8 cellular contexts compared by ENCODE assay signal in the genomic region with DNA sequence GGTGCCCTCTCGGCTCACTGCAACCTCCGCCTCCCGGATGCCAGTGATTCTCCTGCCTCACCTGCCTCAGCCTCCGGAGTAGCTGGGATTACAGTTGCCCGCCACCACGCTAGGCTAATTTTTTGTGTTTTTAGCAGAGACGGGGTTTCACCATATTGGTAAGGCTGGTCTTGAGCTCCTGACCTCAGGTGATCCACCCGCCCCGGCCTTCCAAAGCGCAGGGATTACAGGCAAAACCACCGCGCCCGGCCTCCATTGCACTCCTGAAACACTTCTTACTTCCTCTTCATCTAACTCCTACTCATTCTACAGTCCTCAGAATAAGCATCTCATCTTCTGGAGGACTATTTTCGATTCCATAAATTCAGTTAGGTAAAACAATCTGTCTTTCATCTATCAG. TPM values are rescaled to one million over a fixed set of nuclear protein-coding genes. Genes with fewer than 3 reads are reported as not detected.
A peak's percentile ranks its signal among the peaks of the same experiment; 100 is the strongest.
DNase-seq lines count a peak whose midpoint lies in the region; ATAC-seq, FAIRE-seq and TF ChIP-seq lines count a peak whose summit lies in the region.
"Not testable (repeated sequence)": the region's sequence is repeated elsewhere in the genome, so short reads cannot be mapped to it uniquely, and the experiment has no call there.

No MANE protein-coding gene starts in this region.

- CTCF ChIA-PET in Caco-2 (lab: Charles Lee); endothelial cell of umbilical vein (lab: Charles Lee): not testable (repeated sequence)

- not testable (repeated sequence) for H3K9ac ChIP-seq in endothelial cell of umbilical vein (replicated peaks; ENCODE audit: extremely low read depth, insufficient read depth, low read length); parathyroid adenoma

- intact Hi-C loops in Caco-2 (cut with micrococcal nuclease; ENCODE audit: unreplicated experiment): not testable (repeated sequence)
- intact Hi-C loops in endothelial cell of umbilical vein (cut with micrococcal nuclease): loop anchor here (5.0 kb wide), 1 partner anchor 51 kb away; no protein-coding TSS in a partner anchor

- 55 to 56% methylated on average over 14 of the region's 14 CpGs for WGBS in tibial nerve, 2 donors

- H3K4me1 Mint-ChIP-seq in Caco-2 (ENCODE audit: low read depth, unreplicated experiment): peaks cover 22% of the 10 kb centered on the region
- peaks cover 32% of the 10 kb centered on the region for H3K4me1 Mint-ChIP-seq in T-helper 17 cell
- peaks cover 35% of the 10 kb centered on the region for H3K4me1 Mint-ChIP-seq in activated naive CD8-positive, alpha-beta T cell treated with anti-CD3 and anti-CD28 coated beads, Interleukin-2, amount 50 U/mL, for 24 hours

- H3K27ac ChIP-seq in endothelial cell of umbilical vein (ENCODE audit: insufficient read depth, low read depth, low read length); parathyroid adenoma; tibial nerve: not testable (repeated sequence)

- not testable (repeated sequence) for FAIRE-seq in endothelial cell of umbilical vein (lab: Jason Lieb, UNC)

- not testable (repeated sequence) for TF ChIP-seq POLR2A in endothelial cell of umbilical vein (IDR thresholded peaks at IDR 0.05; ENCODE audit: low read depth, low read length); tibial nerve (IDR thresholded peaks at IDR 0.05)

- H3K79me2 ChIP-seq in endothelial cell of umbilical vein (ENCODE audit: control insufficient read depth, insufficient read depth, low read length) (peaks cover 66% of the 10 kb centered on the region), parathyroid adenoma (peaks cover 33% of the 10 kb centered on the region)

- not testable (repeated sequence) for H3K4me1 ChIP-seq in Caco-2; endothelial cell of umbilical vein (ENCODE audit: control insufficient read depth, extremely low read depth, insufficient read depth, low read length); parathyroid adenoma
- H3K4me1 ChIP-seq in tibial nerve: peaks cover 0 to 30% (median 12%) of the 10 kb centered on the region in 4 donors

- not testable (repeated sequence) for H2AFZ ChIP-seq in endothelial cell of umbilical vein (ENCODE audit: low read depth, low read length); parathyroid adenoma

- peak overlapping the region; percentile 66 for H3K4me3 ChIP-seq in Caco-2 (ENCODE audit: low read depth, low read length)
- H3K4me3 ChIP-seq in Jurkat, Clone E6-1 (ENCODE audit: low read length): peak overlapping the region; percentile 63
- peak overlapping the region in 1 of 3 experiments; percentile 94 for H3K4me3 ChIP-seq in endothelial cell of umbilical vein (replicated peaks in 1 of 3; ENCODE audit: insufficient read depth in 1 of 3, low read depth in 1 of 3, low read length in 3 of 3)
- peak overlapping the region; percentile 80 for H3K4me3 ChIP-seq in kidney epithelial cell (ENCODE audit: low read depth, low read length)
- not testable (repeated sequence) for H3K4me3 ChIP-seq in parathyroid adenoma (ENCODE audit: low read depth, low read length)
- peak overlapping the region; percentile 50 to 92 (median 73) for H3K4me3 ChIP-seq in tibial nerve

- not testable (repeated sequence) for H4K20me1 ChIP-seq in endothelial cell of umbilical vein (replicated peaks; ENCODE audit: control insufficient read depth, extremely low read depth, insufficient read depth, low read length)

- not testable (repeated sequence) for BruUV-seq in Caco-2 (replicated peaks; lab: Mats Ljungman, UMichigan); endothelial cell of umbilical vein (replicated peaks; lab: Mats Ljungman, UMichigan)

- not testable (repeated sequence) for DNase-seq in Caco-2; Jurkat, Clone E6-1 (ENCODE audit: low read depth, low spot score); T-helper 17 cell; activated naive CD8-positive, alpha-beta T cell treated with anti-CD3 and anti-CD28 coated beads, Interleukin-2, amount 50 U/mL, for 24 hours; endothelial cell of umbilical vein (ENCODE audit: low read depth, low spot score); kidney epithelial cell (ENCODE audit: low read depth); tibial nerve (ENCODE audit: low spot score in 2 of 2)

- peaks cover 35% of the 10 kb centered on the region for H3K36me3 Mint-ChIP-seq in Caco-2 (ENCODE audit: insufficient read depth, unreplicated experiment)
- not testable (repeated sequence) for H3K36me3 Mint-ChIP-seq in T-helper 17 cell (ENCODE audit: low read depth)
- H3K36me3 Mint-ChIP-seq in activated naive CD8-positive, alpha-beta T cell treated with anti-CD3 and anti-CD28 coated beads, Interleukin-2, amount 50 U/mL, for 24 hours (ENCODE audit: low read depth): peaks cover 24% of the 10 kb centered on the region

- not testable (repeated sequence) for H3K9me3 ChIP-seq in Caco-2; T-helper 17 cell (ENCODE audit: control insufficient read depth, low read length, poor library complexity, severe bottlenecking); endothelial cell of umbilical vein (replicated peaks; ENCODE audit: control insufficient read depth, insufficient read depth, low read length); parathyroid adenoma (ENCODE audit: control insufficient read depth, low read length); tibial nerve

- TF ChIP-seq CTCF in Caco-2 (IDR thresholded peaks at IDR 0.05; ENCODE audit: insufficient read depth in 1 of 2, low read depth in 1 of 2, low read length in 1 of 2, severe bottlenecking in 1 of 2, unreplicated experiment in 1 of 2); endothelial cell of umbilical vein (IDR thresholded peaks at IDR 0.05; ENCODE audit: extremely low read depth in 1 of 2, insufficient read depth in 1 of 2, low read depth in 1 of 2, low read length in 2 of 2); kidney epithelial cell (IDR thresholded peaks at IDR 0.05; ENCODE audit: insufficient read depth, low read length, poor library complexity, severe bottlenecking); parathyroid adenoma (IDR thresholded peaks at IDR 0.05); tibial nerve (IDR thresholded peaks at IDR 0.05): not testable (repeated sequence)

- H3K27ac Mint-ChIP-seq in Caco-2 (ENCODE audit: unreplicated experiment); activated naive CD8-positive, alpha-beta T cell treated with anti-CD3 and anti-CD28 coated beads, Interleukin-2, amount 50 U/mL, for 24 hours: not testable (repeated sequence)
- H3K27ac Mint-ChIP-seq in T-helper 17 cell: peak overlapping the region; percentile 95

- TF ChIP-seq EP300 in tibial nerve (IDR thresholded peaks at IDR 0.05): not testable (repeated sequence)

- dilution Hi-C loops in endothelial cell of umbilical vein (cut with MboI; ENCODE audit: extremely low pct_ligation_motif_present, low sequenced_read_pairs): not testable (repeated sequence)

- H3K9me1 ChIP-seq in endothelial cell of umbilical vein (replicated peaks; ENCODE audit: control insufficient read depth, extremely low read depth, insufficient read depth, low read length): not testable (repeated sequence)

- H3K9me3 Mint-ChIP-seq in Caco-2 (ENCODE audit: unreplicated experiment); activated naive CD8-positive, alpha-beta T cell treated with anti-CD3 and anti-CD28 coated beads, Interleukin-2, amount 50 U/mL, for 24 hours: not testable (repeated sequence)

- H3K4me2 ChIP-seq in endothelial cell of umbilical vein (ENCODE audit: insufficient read depth, low read length): peak overlapping the region; percentile 64
- peak overlapping the region; percentile 60 for H3K4me2 ChIP-seq in parathyroid adenoma (ENCODE audit: low read length)

- H3K27me3 ChIP-seq in Caco-2 (replicated peaks; ENCODE audit: control insufficient read depth, insufficient read depth, low read length); endothelial cell of umbilical vein (ENCODE audit: control insufficient read depth in 2 of 2, insufficient read depth in 2 of 2, low read length in 2 of 2); kidney epithelial cell (ENCODE audit: control insufficient read depth, insufficient read depth, low read length); parathyroid adenoma (ENCODE audit: control insufficient read depth, insufficient read depth, low read length); tibial nerve: not testable (repeated sequence)

- H3K4me3 Mint-ChIP-seq in Caco-2 (ENCODE audit: unreplicated experiment) (peak overlapping the region; percentile 100), T-helper 17 cell (peak overlapping the region; percentile 99)
- peak overlapping the region; percentile 99 for H3K4me3 Mint-ChIP-seq in activated naive CD8-positive, alpha-beta T cell treated with anti-CD3 and anti-CD28 coated beads, Interleukin-2, amount 50 U/mL, for 24 hours

- ATAC-seq in T-helper 17 cell; activated naive CD8-positive, alpha-beta T cell treated with anti-CD3 and anti-CD28 coated beads, Interleukin-2, amount 50 U/mL, for 24 hours: not testable (repeated sequence)

- H3K36me3 ChIP-seq in Caco-2 (ENCODE audit: control insufficient read depth, insufficient read depth, low read length); endothelial cell of umbilical vein (ENCODE audit: control insufficient read depth in 2 of 2, extremely low read depth in 1 of 2, insufficient read depth in 2 of 2, low read length in 2 of 2); kidney epithelial cell (ENCODE audit: control insufficient read depth, insufficient read depth, low read length); parathyroid adenoma (ENCODE audit: control insufficient read depth, insufficient read depth, low read length); tibial nerve: not testable (repeated sequence)

- POLR2A ChIA-PET in Caco-2 (lab: Charles Lee); endothelial cell of umbilical vein (lab: Charles Lee): not testable (repeated sequence)

- not testable (repeated sequence) for H3K27me3 Mint-ChIP-seq in Caco-2 (ENCODE audit: insufficient read depth, unreplicated experiment); T-helper 17 cell; activated naive CD8-positive, alpha-beta T cell treated with anti-CD3 and anti-CD28 coated beads, Interleukin-2, amount 50 U/mL, for 24 hours

RNA-seq across cellular contexts. Expression of a gene that starts 1.3 kb away (rescaled TPM):
- total RNA-seq in Caco-2 (2022): 141 and 142 TPM in 2 replicates
- 186 TPM for polyA plus RNA-seq in Jurkat, Clone E6-1 (2012; ENCODE audit: insufficient read depth, insufficient read length)
- total RNA-seq in T-helper 17 cell: 10 to 100 TPM; 23.8 to 33.0 TPM
- 77.2 and 78.1 TPM in 2 replicates for total RNA-seq in endothelial cell of umbilical vein
- 76.4 and 94.6 TPM in 2 replicates for polyA plus RNA-seq in endothelial cell of umbilical vein
- 82.4 and 95.6 TPM in 2 replicates for polyA plus RNA-seq in endothelial cell of umbilical vein (2011; cell fraction: cytosol; rRNA removed)
- polyA plus RNA-seq in endothelial cell of umbilical vein (2011; cell fraction: nucleus; rRNA removed): 43.6 and 57.3 TPM in 2 replicates
- polyA plus RNA-seq in endothelial cell of umbilical vein (2012): 110 and 129 TPM in 2 replicates
- 67.7 and 74.3 TPM in 2 replicates for polyA minus RNA-seq in endothelial cell of umbilical vein
- 55.9 TPM for polyA minus RNA-seq in endothelial cell of umbilical vein (2011; cell fraction: cytosol; rRNA and poly(A)+ RNA removed)
- polyA minus RNA-seq in endothelial cell of umbilical vein (2011; cell fraction: nucleus; rRNA and poly(A)+ RNA removed): 21.2 and 27.1 TPM in 2 replicates
- 96.9 and 100 TPM in 2 replicates for total RNA-seq in kidney epithelial cell
- total RNA-seq in tibial nerve: 10 to 100 TPM; 29.6 to 42.9 (median 35.7) TPM

RNA-seq across cellular contexts. Expression of a gene that starts 59.4 kb away (rescaled TPM):
- total RNA-seq in Caco-2 (2022) (139 and 142 TPM in 2 replicates), T-helper 17 cell (100 to 1,000 TPM in 1 of 2 donors, 10 to 100 TPM in 1; 51.5 to 107 TPM), endothelial cell of umbilical vein (119 and 127 TPM in 2 replicates), kidney epithelial cell (123 and 131 TPM in 2 replicates), tibial nerve (100 to 1,000 TPM in 3 of 4 donors, 10 to 100 TPM in 1; 84.3 to 135 (median 113) TPM)
- polyA plus RNA-seq in Jurkat, Clone E6-1 (2012; ENCODE audit: insufficient read depth, insufficient read length): 55.2 TPM
- 55.5 and 62.1 TPM in 2 replicates for polyA plus RNA-seq in endothelial cell of umbilical vein
- 85.7 and 94.7 TPM in 2 replicates for polyA plus RNA-seq in endothelial cell of umbilical vein (2011; cell fraction: cytosol; rRNA removed)
- polyA plus RNA-seq in endothelial cell of umbilical vein (2011; cell fraction: nucleus; rRNA removed): 50.5 and 61.4 TPM in 2 replicates
- 107 and 142 TPM in 2 replicates for polyA plus RNA-seq in endothelial cell of umbilical vein (2012)
- polyA minus RNA-seq in endothelial cell of umbilical vein: 174 and 175 TPM in 2 replicates
- polyA minus RNA-seq in endothelial cell of umbilical vein (2011; cell fraction: cytosol; rRNA and poly(A)+ RNA removed): 79.4 TPM
- 39.6 and 56.8 TPM in 2 replicates for polyA minus RNA-seq in endothelial cell of umbilical vein (2011; cell fraction: nucleus; rRNA and poly(A)+ RNA removed)
